Comparison of ENCODE assay signal across 10 cellular contexts in genomic region chr10:35339946-35340345, GRCh38. TPM values are rescaled to one million over a fixed set of nuclear protein-coding genes. Genes with fewer than 3 reads are reported as not detected.
DNase-seq lines count a peak whose midpoint lies in the region; ATAC-seq, FAIRE-seq and TF ChIP-seq lines count a peak whose summit lies in the region.
"Had no signal": no experiment of that assay in that cellular context is flagged by ENCODE, and none has a peak within 500 bp of the region (broad histone marks: within the 10 kb centered on the region; RNA-seq: fewer than 3 reads in every experiment).

No MANE protein-coding gene starts in this region.

- H3K27ac ChIP-seq in astrocyte (ENCODE audit: low read depth, low read length), result no peak overlapping the region

- H4K20me1 ChIP-seq in astrocyte (ENCODE audit: insufficient read depth, low read length), result peaks cover 72% of the 10 kb centered on the region

- H3K36me3 ChIP-seq in astrocyte (ENCODE audit: insufficient read depth, low read length), result no peaks in the 10 kb centered on the region

- no peak for TF ChIP-seq CTCF in GM12864 (IDR thresholded peaks at IDR 0.05; ENCODE audit: low read depth, low read length, missing control alignments)
- TF ChIP-seq CTCF in astrocyte (IDR thresholded peaks at IDR 0.05; ENCODE audit: insufficient read depth, low read depth, low read length), result no peak

- no peaks in the 10 kb centered on the region for H3K27me3 Mint-ChIP-seq in astrocyte (ENCODE audit: low read depth, unreplicated experiment)

- H3K79me2 ChIP-seq in astrocyte (ENCODE audit: insufficient read depth, low read length), result peaks cover 93% of the 10 kb centered on the region

- ATAC-seq in GM19468 (IDR thresholded peaks at IDR 0.05; ENCODE audit: extremely low read depth, unreplicated experiment) (peak; percentile 21), HG03280 (IDR thresholded peaks at IDR 0.05; ENCODE audit: unreplicated experiment) (peak; percentile 41)

- peak; percentile 54 for DNase-seq in GM12864 (ENCODE audit: low read depth)
- DNase-seq in astrocyte (ENCODE audit: low read depth), result peak; percentile 13
- no peak for DNase-seq in GM19240 (ENCODE audit: insufficient read length, low spot score)
- DNase-seq in SHP77 treated with DMSO at 0.1 percent for 48 hours (lab: John Stamatoyannopoulos, UW), result no peak
- DNase-seq in NK-92 (lab: John Stamatoyannopoulos, UW; ENCODE audit: unreplicated experiment), result no peak
- no peak for DNase-seq in midbrain (lab: John Stamatoyannopoulos, UW)
- DNase-seq: Right ventricle myocardium superior had no signal

- H3K27ac Mint-ChIP-seq in astrocyte (ENCODE audit: unreplicated experiment), result no peak overlapping the region

- H3K4me1 ChIP-seq in astrocyte (ENCODE audit: insufficient read depth, low read length), result peaks cover 5% of the 10 kb centered on the region

- H3K4me3 Mint-ChIP-seq in astrocyte (ENCODE audit: unreplicated experiment), result peak overlapping the region; percentile 95

- H3K36me3 Mint-ChIP-seq in astrocyte (ENCODE audit: low read depth, unreplicated experiment), result no peaks in the 10 kb centered on the region

- no peaks in the 10 kb centered on the region for H3K9me3 ChIP-seq in astrocyte (ENCODE audit: insufficient read depth, low read depth, low read length)

- FAIRE-seq in astrocyte (lab: Jason Lieb, UNC), result no peak
- FAIRE-seq: islet of Langerhans had no signal

- H2AFZ ChIP-seq in astrocyte (ENCODE audit: low read depth, low read length), result no peak overlapping the region

- H3K4me2 ChIP-seq in astrocyte (ENCODE audit: low read length), result no peak overlapping the region

- H3K4me1 Mint-ChIP-seq in astrocyte (ENCODE audit: low read depth, unreplicated experiment), result peaks cover 37% of the 10 kb centered on the region

- H3K9ac ChIP-seq in astrocyte (ENCODE audit: low read length), result no peak overlapping the region

- no peaks in the 10 kb centered on the region for H3K27me3 ChIP-seq in astrocyte (ENCODE audit: insufficient read depth, low read length)

- H3K4me3 ChIP-seq in GM12864 (ENCODE audit: low read depth, low read length) (no peak overlapping the region), astrocyte (ENCODE audit: insufficient read depth, low read depth, low read length) (no peak overlapping the region)

- no peaks in the 10 kb centered on the region for H3K9me3 Mint-ChIP-seq in astrocyte (ENCODE audit: unreplicated experiment)

RNA-seq across cellular contexts. Expression of gene CCNY, which starts 3.6 kb away (rescaled TPM):
- total RNA-seq in astrocyte, result 85.9 and 89.4 TPM in 2 replicates

Comparison
In these comparisons a context has a peak if more than half of its experiments do, and no peak if none do; other contexts are left out.
1. DNase-seq: peak in GM12864 (single experiment) and astrocyte (single experiment); none in GM19240 (single experiment), SHP77 treated with DMSO at 0.1 percent for 48 hours (single experiment), NK-92 (single experiment) and midbrain (single experiment).